27 cellular contexts compared by ENCODE assay signal in genomic region chr1:233373226-233373625, GRCh38.
"Had no signal": no experiment of that assay in that cellular context is flagged by ENCODE, and none has a peak within 500 bp of the region (broad histone marks: within the 10 kb centered on the region; RNA-seq: fewer than 3 reads in every experiment).

No MANE protein-coding gene starts in this region.

- H3K4me1 ChIP-seq: breast epithelium, colonic mucosa, heart left ventricle had no signal

- H3K36me3 ChIP-seq: adrenal gland, breast epithelium, cardiac muscle cell, colonic mucosa, heart left ventricle had no signal

- H3K9me3 ChIP-seq: adrenal gland, breast epithelium, colonic mucosa, heart left ventricle had no signal

- H3K27ac ChIP-seq: adrenal gland, breast epithelium, cardiac muscle cell, colonic mucosa, heart left ventricle had no signal

- DNase-seq: activated CD4-positive, alpha-beta T cell treated with anti-CD3 and anti-CD28 coated beads for 1 hour; activated CD4-positive, alpha-beta T cell treated with anti-CD3 and anti-CD28 coated beads for 4 hours; activated CD4-positive, alpha-beta T cell treated with anti-CD3 and anti-CD28 coated beads, Interleukin-2, amount 10 ng/mL, durations not matched to agents 7 days and 5 days; activated CD4-positive, alpha-beta T cell treated with anti-CD3 and anti-CD28 coated beads, Interleukin-2, amount 50 U/mL, for 4 hours; activated CD8-positive, alpha-beta memory T cell treated with anti-CD3 and anti-CD28 coated beads for 24 hours; activated CD8-positive, alpha-beta T cell treated with anti-CD3 and anti-CD28 coated beads for 36 hours; activated effector memory CD4-positive, alpha-beta T cell treated with anti-CD3 and anti-CD28 coated beads, Interleukin-2, amount 50 U/mL, for 16 hours; activated naive CD4-positive, alpha-beta T cell treated with anti-CD3 and anti-CD28 coated beads for 36 hours; activated naive CD8-positive, alpha-beta T cell treated with anti-CD3 and anti-CD28 coated beads for 36 hours; activated naive CD8-positive, alpha-beta T cell treated with anti-CD3 and anti-CD28 coated beads, Interleukin-2, amount 50 U/mL, for 24 hours; activated T-cell treated with anti-CD3 and anti-CD28 coated beads, Interleukin-2, amount 50 U/mL, for 4 hours; adrenal gland; amygdala; aorta; central memory CD4-positive, alpha-beta T cell; cerebellar nuclear complex; colonic mucosa; effector memory CD4-positive, alpha-beta T cell; endodermal cell; foreskin fibroblast; glutamatergic neuron; heart left ventricle; T-helper 17 cell; T1000 had no signal

- H3K27me3 ChIP-seq: adrenal gland, breast epithelium, cardiac muscle cell, colonic mucosa, heart left ventricle had no signal

- H3K4me3 ChIP-seq: adrenal gland, breast epithelium, cardiac muscle cell, colonic mucosa, heart left ventricle had no signal

- ATAC-seq: activated CD8-positive, alpha-beta T cell treated with anti-CD3 and anti-CD28 coated beads for 36 hours; activated naive CD8-positive, alpha-beta T cell treated with anti-CD3 and anti-CD28 coated beads, Interleukin-2, amount 50 U/mL, for 24 hours; activated T-cell treated with anti-CD3 and anti-CD28 coated beads, Interleukin-2, amount 50 U/mL, for 4 hours; esophagus mucosa; heart left ventricle; T-helper 17 cell had no signal
